10 cellular contexts compared by ENCODE assay signal in the genomic region with DNA sequence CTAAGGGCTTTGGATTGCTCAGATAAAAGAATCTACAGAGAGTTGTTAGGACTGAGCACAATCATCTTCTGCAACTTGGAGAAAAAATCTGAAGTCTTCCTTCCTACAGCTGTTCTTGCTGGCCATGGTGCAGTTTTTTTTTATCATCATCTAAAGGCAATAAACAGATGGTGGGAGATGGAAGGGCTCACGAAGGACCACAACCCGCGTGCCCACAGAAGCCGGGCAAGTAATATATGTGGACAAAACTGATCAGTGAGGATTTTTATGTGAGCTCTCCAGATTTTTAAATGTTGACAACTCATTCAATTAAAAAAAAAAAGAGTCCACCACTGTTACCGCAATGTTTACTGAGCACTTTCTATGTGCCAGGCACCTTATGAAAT.
"Had no signal": no experiment of that assay in that cellular context is flagged by ENCODE, and none has a peak within 500 bp of the region (broad histone marks: within the 10 kb centered on the region; RNA-seq: fewer than 3 reads in every experiment).

No MANE protein-coding gene starts in this region.

- H3K27me3 Mint-ChIP-seq: activated CD8-positive, alpha-beta T cell treated with anti-CD3 and anti-CD28 coated beads for 36 hours; naive thymus-derived CD8-positive, alpha-beta T cell had no signal

- H3K27me3 ChIP-seq: colonic mucosa, suprapubic skin had no signal

- H3K4me3 Mint-ChIP-seq: activated CD8-positive, alpha-beta T cell treated with anti-CD3 and anti-CD28 coated beads for 36 hours had no signal

- H3K27ac ChIP-seq: colonic mucosa, lower lobe of right lung, suprapubic skin had no signal

- H3K36me3 ChIP-seq: colonic mucosa, lower lobe of right lung, suprapubic skin had no signal

- H3K4me3 ChIP-seq: colonic mucosa, lower lobe of right lung, suprapubic skin had no signal

- H3K27ac Mint-ChIP-seq: activated CD8-positive, alpha-beta T cell treated with anti-CD3 and anti-CD28 coated beads for 36 hours; type B pancreatic cell had no signal

- H3K4me1 ChIP-seq: colonic mucosa had no signal

- H3K9me3 Mint-ChIP-seq: activated CD8-positive, alpha-beta T cell treated with anti-CD3 and anti-CD28 coated beads for 36 hours; naive thymus-derived CD8-positive, alpha-beta T cell; type B pancreatic cell had no signal

- DNase-seq: activated CD4-positive, alpha-beta T cell treated with anti-CD3 and anti-CD28 coated beads for 1 hour; activated CD8-positive, alpha-beta memory T cell treated with anti-CD3 and anti-CD28 coated beads, Interleukin-2, amount 50 U/mL, for 4 hours; colonic mucosa; effector CD8-positive, alpha-beta T cell; lower lobe of right lung; stimulated activated naive CD8-positive, alpha-beta T cell treated with anti-CD3 and anti-CD28 coated beads, Interleukin-15, Interleukin-2, amounts not matched to agents 100 U/mL and 50 U/mL, for 24 hours had no signal

- H3K36me3 Mint-ChIP-seq: naive thymus-derived CD8-positive, alpha-beta T cell; type B pancreatic cell had no signal
